8 cellular contexts compared by ENCODE assay signal in the genomic region with DNA sequence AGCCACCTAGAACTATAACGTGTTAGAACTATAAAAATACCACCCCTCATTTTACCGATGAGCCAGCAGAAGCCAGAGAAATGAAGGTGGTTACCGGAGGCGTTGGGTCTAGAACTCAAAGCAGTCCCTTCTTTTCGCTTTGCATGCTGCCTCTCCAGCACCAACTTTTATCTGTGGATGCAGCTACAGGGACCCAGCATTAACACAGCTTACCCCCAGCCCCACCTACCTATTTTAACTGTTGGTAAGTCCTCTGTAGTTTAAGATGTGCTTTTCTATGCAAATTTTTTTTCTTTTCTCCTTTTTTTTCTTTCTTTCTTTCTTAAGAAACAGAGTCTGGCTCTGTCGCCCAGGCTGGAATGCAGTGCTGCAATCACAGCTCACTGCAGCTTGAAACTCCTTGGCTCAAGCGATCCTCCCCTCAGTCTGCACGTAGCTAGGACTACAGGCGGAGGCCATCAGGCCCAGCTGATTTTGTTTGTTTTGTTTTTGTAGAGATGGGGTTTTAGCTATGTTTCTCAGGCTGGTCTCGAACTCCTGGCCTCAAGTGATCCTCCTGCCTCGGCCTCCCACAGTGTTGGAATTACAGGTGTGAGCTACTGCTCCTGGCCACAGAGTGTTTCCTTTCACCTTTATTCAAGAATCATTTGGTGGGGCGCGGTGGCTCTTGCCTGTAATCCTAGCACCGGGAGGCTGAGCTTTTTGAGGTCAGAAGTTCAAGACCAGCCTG. TPM values are rescaled to one million over a fixed set of nuclear protein-coding genes. Genes with fewer than 3 reads are reported as not detected.
DNase-seq lines count a peak whose midpoint lies in the region; ATAC-seq lines count a peak whose summit lies in the region.

No MANE protein-coding gene starts in this region.

- POLR2A ChIA-PET in activated naive CD8-positive, alpha-beta T cell treated with anti-CD3 and anti-CD28 coated beads, Interleukin-2, amount 10 ng/mL, durations not matched to agents 7 days and 5 days (lab: Charles Lee): interaction anchor here (0.8 to 3.6 kb wide), 4 partner anchors 16 to 97 kb away, joined by 3 to 20 read pairs (median 4); partner anchors contain the start of genes CCNC and PNISR

- DNase-seq in GDM1 (lab: John Stamatoyannopoulos, UW): peak; percentile 42
- DNase-seq in HT-29 (ENCODE audit: low spot score): peak; percentile 7
- DNase-seq in activated naive CD8-positive, alpha-beta T cell treated with anti-CD3 and anti-CD28 coated beads, Interleukin-2, amount 10 ng/mL, durations not matched to agents 7 days and 5 days: no peak
- peak; percentile 48 for DNase-seq in hepatic stellate cell (ENCODE audit: low spot score)
- DNase-seq in KBM-7: no peak
- DNase-seq in activated CD4-positive, CD25-positive, alpha-beta regulatory T cell treated with anti-CD3 and anti-CD28 coated beads, Interleukin-2, amount 50 U/mL, for 72 hours: no peak

- H3K9me3 ChIP-seq in skeletal muscle satellite cell (replicated peaks; ENCODE audit: low read length): no peaks in the 10 kb centered on the region

- peaks cover 4% of the 10 kb centered on the region for H3K36me3 ChIP-seq in skeletal muscle satellite cell (ENCODE audit: insufficient read depth, low read length)

- peak overlapping the region; percentile 91 for H3K27ac Mint-ChIP-seq in activated naive CD8-positive, alpha-beta T cell treated with anti-CD3 and anti-CD28 coated beads, Interleukin-2, amount 10 ng/mL, durations not matched to agents 7 days and 5 days

- peak overlapping the region; percentile 91 for H3K4me3 ChIP-seq in skeletal muscle satellite cell (ENCODE audit: low read length)

- peak overlapping the region; percentile 83 for H3K4me2 ChIP-seq in skeletal muscle satellite cell (ENCODE audit: low read length)

- peaks cover 13% of the 10 kb centered on the region for H3K4me1 ChIP-seq in skeletal muscle satellite cell (ENCODE audit: control insufficient read depth, insufficient read depth, low read length)

- peaks cover 2% of the 10 kb centered on the region for H3K36me3 Mint-ChIP-seq in activated naive CD8-positive, alpha-beta T cell treated with anti-CD3 and anti-CD28 coated beads, Interleukin-2, amount 10 ng/mL, durations not matched to agents 7 days and 5 days

- ATAC-seq in GM21447 (IDR thresholded peaks at IDR 0.05; ENCODE audit: unreplicated experiment): peak; percentile 33
- ATAC-seq in activated naive CD8-positive, alpha-beta T cell treated with anti-CD3 and anti-CD28 coated beads, Interleukin-2, amount 10 ng/mL, durations not matched to agents 7 days and 5 days (ENCODE audit: low read depth): no peak

- H3K27me3 ChIP-seq in skeletal muscle satellite cell (ENCODE audit: control insufficient read depth, insufficient read depth, low read length): no peaks in the 10 kb centered on the region

- H3K4me1 Mint-ChIP-seq in activated naive CD8-positive, alpha-beta T cell treated with anti-CD3 and anti-CD28 coated beads, Interleukin-2, amount 10 ng/mL, durations not matched to agents 7 days and 5 days: peaks cover 9% of the 10 kb centered on the region

- H3K9ac ChIP-seq in skeletal muscle satellite cell (ENCODE audit: low read depth, low read length): peak overlapping the region; percentile 89

- peak overlapping the region; percentile 95 for H3K4me3 Mint-ChIP-seq in activated naive CD8-positive, alpha-beta T cell treated with anti-CD3 and anti-CD28 coated beads, Interleukin-2, amount 10 ng/mL, durations not matched to agents 7 days and 5 days

- H3K9me3 Mint-ChIP-seq in activated naive CD8-positive, alpha-beta T cell treated with anti-CD3 and anti-CD28 coated beads, Interleukin-2, amount 10 ng/mL, durations not matched to agents 7 days and 5 days: no peaks in the 10 kb centered on the region

- in situ Hi-C loops in KBM-7 (cut with MboI; ENCODE audit: low pct_unique_long_range_greater_than_20kb, low sequenced_read_pairs): no loop called here

- H3K27me3 Mint-ChIP-seq in activated naive CD8-positive, alpha-beta T cell treated with anti-CD3 and anti-CD28 coated beads, Interleukin-2, amount 10 ng/mL, durations not matched to agents 7 days and 5 days: peaks cover 6% of the 10 kb centered on the region

RNA-seq across cellular contexts. Expression of gene USP45, which starts 6.5 kb away (rescaled TPM):
- 3.6 and 4.3 TPM in 2 replicates for total RNA-seq in HT-29 (2014; rRNA removed; shearing (Covaris generic))
- total RNA-seq in activated naive CD8-positive, alpha-beta T cell treated with anti-CD3 and anti-CD28 coated beads, Interleukin-2, amount 10 ng/mL, durations not matched to agents 7 days and 5 days: 10 to 100 TPM; 10.1 to 11.2 TPM
- 15.7 and 17.5 TPM in 2 replicates for total RNA-seq in skeletal muscle satellite cell (2012; rRNA removed)

RNA-seq across cellular contexts. Expression of gene CCNC, which starts 46.7 kb away (rescaled TPM):
- 46.8 and 49.4 TPM in 2 replicates for total RNA-seq in HT-29 (2014; rRNA removed; shearing (Covaris generic))
- 10 to 100 TPM; 43.5 to 46.4 TPM for total RNA-seq in activated naive CD8-positive, alpha-beta T cell treated with anti-CD3 and anti-CD28 coated beads, Interleukin-2, amount 10 ng/mL, durations not matched to agents 7 days and 5 days
- total RNA-seq in skeletal muscle satellite cell (2012; rRNA removed): 71.2 and 95.3 TPM in 2 replicates

Comparison
In these comparisons a context has a peak if more than half of its experiments do, and no peak if none do; other contexts are left out.
1. DNase-seq: peak in GDM1 (single experiment), HT-29 (single experiment) and hepatic stellate cell (single experiment); none in activated naive CD8-positive, alpha-beta T cell treated with anti-CD3 and anti-CD28 coated beads, Interleukin-2, amount 10 ng/mL, durations not matched to agents 7 days and 5 days (single experiment), KBM-7 (single experiment) and activated CD4-positive, CD25-positive, alpha-beta regulatory T cell treated with anti-CD3 and anti-CD28 coated beads, Interleukin-2, amount 50 U/mL, for 72 hours (single experiment).